14 cellular contexts compared by ENCODE assay signal in genomic region chr9:114322160-114322818, GRCh38. TPM values are rescaled to one million over a fixed set of nuclear protein-coding genes. Genes with fewer than 3 reads are reported as not detected.
DNase-seq lines count a peak whose midpoint lies in the region; ATAC-seq, FAIRE-seq and TF ChIP-seq lines count a peak whose summit lies in the region.
"Not testable (repeated sequence)": the region's sequence is repeated elsewhere in the genome, so short reads cannot be mapped to it uniquely, and the experiment has no call there.
"Had no signal": no experiment of that assay in that cellular context is flagged by ENCODE, and none has a peak within 500 bp of the region (broad histone marks: within the 10 kb centered on the region; RNA-seq: fewer than 3 reads in every experiment).

No MANE protein-coding gene starts in this region.

- POLR2A ChIA-PET in activated CD4-positive, alpha-beta T cell treated with anti-CD3 and anti-CD28 coated beads for 36 hours (lab: Charles Lee), result not testable (repeated sequence)

- CTCF ChIA-PET in activated CD4-positive, alpha-beta T cell treated with anti-CD3 and anti-CD28 coated beads for 36 hours (lab: Charles Lee), result interaction anchor here (1.8 kb wide), 1 partner anchor 31 kb away, joined by 5 read pairs; no protein-coding TSS in a partner anchor

- not testable (repeated sequence) for H3K9me3 ChIP-seq in astrocyte (ENCODE audit: insufficient read depth, low read depth, low read length); kidney (ENCODE audit: control insufficient read depth in 1 of 2, low read length in 2 of 2); lower lobe of right lung

- H3K36me3 ChIP-seq in astrocyte (ENCODE audit: insufficient read depth, low read length); kidney (ENCODE audit: control insufficient read depth in 1 of 2, insufficient read depth in 2 of 2, low read length in 2 of 2); lower lobe of right lung: not testable (repeated sequence)

- not testable (repeated sequence) for H3K27me3 Mint-ChIP-seq in activated CD4-positive, alpha-beta T cell treated with anti-CD3 and anti-CD28 coated beads for 36 hours; astrocyte (ENCODE audit: low read depth, unreplicated experiment)

- not testable (repeated sequence) for H3K4me3 Mint-ChIP-seq in activated CD4-positive, alpha-beta T cell treated with anti-CD3 and anti-CD28 coated beads for 36 hours; astrocyte (ENCODE audit: unreplicated experiment)
- peak overlapping the region; percentile 51 for H3K4me3 Mint-ChIP-seq in stimulated activated effector memory CD8-positive, alpha-beta T cell treated with anti-CD3 and anti-CD28 coated beads, Interleukin-12 subunit alpha, Interleukin-12 subunit beta, amount 100 ng/mL, for 72 hours

- not testable (repeated sequence) for H3K79me2 ChIP-seq in astrocyte (ENCODE audit: insufficient read depth, low read length)

- not testable (repeated sequence) for TF ChIP-seq CTCF in HL-60 (IDR thresholded peaks at IDR 0.05; ENCODE audit: insufficient read depth, low read length); astrocyte (IDR thresholded peaks at IDR 0.05; ENCODE audit: insufficient read depth, low read depth, low read length); kidney (IDR thresholded peaks at IDR 0.05; ENCODE audit: borderline replicate concordance, extremely low read depth, insufficient read depth); lower lobe of right lung (IDR thresholded peaks at IDR 0.05)

- DNase-seq in DMS79 treated with DMSO at 0.1 percent for 48 hours (lab: John Stamatoyannopoulos, UW) (peak; percentile 20), astrocyte (ENCODE audit: low read depth) (peak; percentile 45), kidney (peak; percentile 12), lower lobe of right lung (peak; percentile 44)
- DNase-seq in HL-60 (ENCODE audit: low read depth in 1 of 2, low spot score in 1 of 2); stimulated activated effector memory CD8-positive, alpha-beta T cell treated with anti-CD3 and anti-CD28 coated beads, Interleukin-12 subunit alpha, Interleukin-12 subunit beta, amount 100 ng/mL, for 72 hours (ENCODE audit: low spot score in 2 of 2): not testable (repeated sequence)
- DNase-seq in activated CD4-positive, alpha-beta T cell treated with anti-CD3 and anti-CD28 coated beads for 36 hours, result peak; percentile 28

- H3K9me3 Mint-ChIP-seq in activated CD4-positive, alpha-beta T cell treated with anti-CD3 and anti-CD28 coated beads for 36 hours (ENCODE audit: low read depth); astrocyte (ENCODE audit: unreplicated experiment); stimulated activated effector memory CD8-positive, alpha-beta T cell treated with anti-CD3 and anti-CD28 coated beads, Interleukin-12 subunit alpha, Interleukin-12 subunit beta, amount 100 ng/mL, for 72 hours: not testable (repeated sequence)

- not testable (repeated sequence) for H2AFZ ChIP-seq in astrocyte (ENCODE audit: low read depth, low read length)

- intact Hi-C loops in activated CD4-positive, alpha-beta T cell treated with anti-CD3 and anti-CD28 coated beads for 36 hours (cut with DNase I, micrococcal nuclease), result loop anchor here in 1 of 2 experiments (2.0 kb wide), 1 partner anchor 63 kb away; no protein-coding TSS in a partner anchor
- intact Hi-C loops in kidney (cut with DNase I); lower lobe of right lung (cut with DNase I): not testable (repeated sequence)

- FAIRE-seq in astrocyte (lab: Jason Lieb, UNC); kidney (lab: Jason Lieb, UNC): not testable (repeated sequence)

- not testable (repeated sequence) for H3K27me3 ChIP-seq in HL-60 (ENCODE audit: insufficient read depth, poor library complexity, severe bottlenecking); astrocyte (ENCODE audit: insufficient read depth, low read length); lower lobe of right lung (ENCODE audit: low read depth)

- not testable (repeated sequence) for H4K20me1 ChIP-seq in astrocyte (ENCODE audit: insufficient read depth, low read length)

- not testable (repeated sequence) for H3K4me1 ChIP-seq in astrocyte (ENCODE audit: insufficient read depth, low read length); kidney (ENCODE audit: control insufficient read depth in 1 of 2, insufficient read depth in 1 of 2, low read depth in 1 of 2, low read length in 2 of 2); lower lobe of right lung

- not testable (repeated sequence) for H3K4me3 ChIP-seq in HL-60 (replicated peaks; ENCODE audit: insufficient read depth, low read length); astrocyte (ENCODE audit: insufficient read depth, low read depth, low read length); kidney (ENCODE audit: low read length in 2 of 2); lower lobe of right lung

- peak overlapping the region; percentile 41 for H3K4me2 ChIP-seq in astrocyte (ENCODE audit: low read length)

- not testable (repeated sequence) for H3K9ac ChIP-seq in astrocyte (ENCODE audit: low read length); kidney (ENCODE audit: low read length in 2 of 2)

- H3K4me1 Mint-ChIP-seq in activated CD4-positive, alpha-beta T cell treated with anti-CD3 and anti-CD28 coated beads for 36 hours, result peaks cover 20% of the 10 kb centered on the region
- H3K4me1 Mint-ChIP-seq in astrocyte (ENCODE audit: low read depth, unreplicated experiment), result not testable (repeated sequence)
- peaks cover 12% of the 10 kb centered on the region for H3K4me1 Mint-ChIP-seq in stimulated activated effector memory CD8-positive, alpha-beta T cell treated with anti-CD3 and anti-CD28 coated beads, Interleukin-12 subunit alpha, Interleukin-12 subunit beta, amount 100 ng/mL, for 72 hours

- not testable (repeated sequence) for H3K27ac Mint-ChIP-seq in activated CD4-positive, alpha-beta T cell treated with anti-CD3 and anti-CD28 coated beads for 36 hours; astrocyte (ENCODE audit: unreplicated experiment)
- peak overlapping the region; percentile 40 for H3K27ac Mint-ChIP-seq in stimulated activated effector memory CD8-positive, alpha-beta T cell treated with anti-CD3 and anti-CD28 coated beads, Interleukin-12 subunit alpha, Interleukin-12 subunit beta, amount 100 ng/mL, for 72 hours

- peak overlapping the region; percentile 36; the same call in 1 of the 2 replicates for H3K27ac ChIP-seq in HL-60 (replicated peaks)
- H3K27ac ChIP-seq in astrocyte (ENCODE audit: low read depth, low read length); kidney (ENCODE audit: low read depth in 2 of 2, low read length in 2 of 2); lower lobe of right lung: not testable (repeated sequence)

- peak; percentile 15 for ATAC-seq in activated CD4-positive, alpha-beta T cell treated with anti-CD3 and anti-CD28 coated beads for 36 hours
- not testable (repeated sequence) for ATAC-seq in lower lobe of right lung
- ATAC-seq in stimulated activated effector memory CD8-positive, alpha-beta T cell treated with anti-CD3 and anti-CD28 coated beads, Interleukin-12 subunit alpha, Interleukin-12 subunit beta, amount 100 ng/mL, for 72 hours, result peak; percentile 54

- not testable (repeated sequence) for H3K36me3 Mint-ChIP-seq in activated CD4-positive, alpha-beta T cell treated with anti-CD3 and anti-CD28 coated beads for 36 hours (ENCODE audit: low read depth); astrocyte (ENCODE audit: low read depth, unreplicated experiment); stimulated activated effector memory CD8-positive, alpha-beta T cell treated with anti-CD3 and anti-CD28 coated beads, Interleukin-12 subunit alpha, Interleukin-12 subunit beta, amount 100 ng/mL, for 72 hours

RNA-seq across cellular contexts. Expression of gene ORM1, which starts 0.6 kb away (rescaled TPM):
- total RNA-seq in activated CD4-positive, alpha-beta T cell treated with anti-CD3 and anti-CD28 coated beads for 36 hours, result not detected
- total RNA-seq in astrocyte (not detected in 2 replicates), kidney (not detected), lower lobe of right lung (9.2 TPM)
- polyA plus RNA-seq in kidney (ENCODE audit: insufficient read depth, low read depth, low replicate concordance), result 0.73 TPM
- total RNA-seq: CD8-positive, alpha-beta memory T cell; HT1080; LHCN-M2; PC-9; RPMI7951; SJCRH30 had no signal
- polyA plus RNA-seq: CD8-positive, alpha-beta memory T cell had no signal

RNA-seq across cellular contexts. Expression of gene ORM2, which starts 7.4 kb away (rescaled TPM):
- not detected for total RNA-seq in activated CD4-positive, alpha-beta T cell treated with anti-CD3 and anti-CD28 coated beads for 36 hours
- total RNA-seq in astrocyte (not detected in 2 replicates), kidney (not detected), lower lobe of right lung (3.1 TPM)
- not detected for polyA plus RNA-seq in kidney (ENCODE audit: insufficient read depth, low read depth, low replicate concordance)
- total RNA-seq: CD8-positive, alpha-beta memory T cell; HT1080; LHCN-M2; PC-9; Right ventricle myocardium inferior; RPMI7951; SJCRH30 had no signal
- polyA plus RNA-seq: CD8-positive, alpha-beta memory T cell had no signal

Comparison
In these comparisons a context has a peak if more than half of its experiments do, and no peak if none do; other contexts are left out.
1. RNA of gene ORM1, which starts 0.6 kb away (total RNA-seq): 9.2 TPM in lower lobe of right lung (single experiment); not detected in activated CD4-positive, alpha-beta T cell treated with anti-CD3 and anti-CD28 coated beads for 36 hours, not detected in astrocyte and not detected in kidney (single experiment); every median in the first group is over 10 times any median in the second.